16 cellular contexts compared by ENCODE assay signal in the genomic region with DNA sequence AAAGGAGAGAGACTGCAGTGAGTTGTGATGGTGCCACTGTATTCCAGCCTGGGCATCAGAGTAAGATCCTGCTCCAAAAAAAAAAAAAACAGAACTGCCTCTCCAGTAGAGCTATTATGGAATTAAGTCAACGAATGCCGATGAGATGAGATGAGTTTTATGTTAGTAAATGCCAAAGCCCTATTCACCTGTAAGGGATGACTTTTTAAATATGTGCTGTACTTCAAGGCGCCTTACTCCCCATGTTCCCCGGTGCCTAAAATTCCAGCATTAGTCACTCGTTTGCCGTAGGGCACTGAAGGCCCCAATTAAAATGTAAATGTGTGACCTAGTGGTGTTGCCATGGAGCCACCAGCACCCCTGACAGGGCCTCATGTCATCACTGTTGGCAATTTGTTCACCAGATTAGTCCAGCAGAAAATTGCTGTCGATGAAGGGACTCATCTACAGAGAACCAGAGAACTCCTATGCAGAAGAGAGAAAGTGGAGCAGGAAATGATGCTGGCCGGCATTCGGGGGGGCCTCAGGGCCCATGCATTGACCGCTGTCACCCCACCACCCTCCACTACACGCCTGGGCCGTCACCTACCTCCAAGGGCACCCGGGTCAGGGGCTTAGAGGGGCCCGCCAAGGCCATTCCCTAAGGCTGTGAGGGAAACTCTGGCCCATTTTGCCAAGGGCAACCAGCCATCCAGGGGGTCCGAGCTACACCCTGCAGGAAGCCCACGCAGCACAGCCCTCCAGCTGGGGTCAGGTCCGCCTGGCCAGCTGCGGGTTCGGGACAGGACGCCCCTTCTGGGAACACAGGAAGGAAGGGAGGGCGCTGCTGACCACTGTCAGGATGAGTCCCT. TPM values are rescaled to one million over a fixed set of nuclear protein-coding genes. Genes with fewer than 3 reads are reported as not detected.
DNase-seq lines count a peak whose midpoint lies in the region; ATAC-seq and TF ChIP-seq lines count a peak whose summit lies in the region.
"Had no signal": no experiment of that assay in that cellular context is flagged by ENCODE, and none has a peak within 500 bp of the region (broad histone marks: within the 10 kb centered on the region; RNA-seq: fewer than 3 reads in every experiment).

No MANE protein-coding gene starts in this region.

- H3K4me3 ChIP-seq in DND-41 (ENCODE audit: low read depth in 1 of 2, low read length in 2 of 2) (no peak overlapping the region), lower lobe of right lung (no peak overlapping the region)
- H3K4me3 ChIP-seq: SJSA1 had no signal

- ATAC-seq in DND-41 (ENCODE audit: insufficient read depth, low read depth) (no peak), lower lobe of right lung (peak; percentile 28 to 78), HG03045 (IDR thresholded peaks at IDR 0.05; ENCODE audit: unreplicated experiment) (no peak), left colon (no peak)
- no peak for ATAC-seq in stimulated activated memory B cell treated with anti-CD40 and anti-IgM and Interleukin-4, amounts not matched to agents 10 μg/mL and 1 μg/mL and 100 μg/mL, for 72 hours
- ATAC-seq: activated T-cell treated with anti-CD3 and anti-CD28 coated beads, Interleukin-2, amount 50 U/mL, for 72 hours had no signal

- H3K4me1 Mint-ChIP-seq in stimulated activated memory B cell treated with anti-CD40 and anti-IgM and Interleukin-4, amounts not matched to agents 10 μg/mL and 1 μg/mL and 100 μg/mL, for 72 hours = peaks cover 11% of the 10 kb centered on the region
- H3K4me1 Mint-ChIP-seq: activated B cell treated with CpG ODN at 0.5 μM for 24 hours had no signal

- H3K4me3 Mint-ChIP-seq in stimulated activated memory B cell treated with anti-CD40 and anti-IgM and Interleukin-4, amounts not matched to agents 10 μg/mL and 1 μg/mL and 100 μg/mL, for 72 hours = no peak overlapping the region
- H3K4me3 Mint-ChIP-seq: activated B cell treated with CpG ODN at 0.5 μM for 24 hours; activated T-cell treated with anti-CD3 and anti-CD28 coated beads, Interleukin-2, amount 50 U/mL, for 72 hours; CD4-positive, CD25-positive, alpha-beta regulatory T cell; central memory CD8-positive, alpha-beta T cell had no signal

- no peaks in the 10 kb centered on the region for H4K20me1 ChIP-seq in DND-41 (ENCODE audit: insufficient read depth, low read length)

- H3K36me3 ChIP-seq in DND-41 (ENCODE audit: insufficient read depth, low read length) (no peaks in the 10 kb centered on the region), lower lobe of right lung (no peaks in the 10 kb centered on the region)
- H3K36me3 ChIP-seq: neutrophil, SJSA1 had no signal

- no peak overlapping the region for H3K27ac Mint-ChIP-seq in stimulated activated memory B cell treated with anti-CD40 and anti-IgM and Interleukin-4, amounts not matched to agents 10 μg/mL and 1 μg/mL and 100 μg/mL, for 72 hours
- H3K27ac Mint-ChIP-seq: activated B cell treated with CpG ODN at 0.5 μM for 24 hours; activated T-cell treated with anti-CD3 and anti-CD28 coated beads, Interleukin-2, amount 50 U/mL, for 72 hours had no signal

- H3K9me3 Mint-ChIP-seq in stimulated activated memory B cell treated with anti-CD40 and anti-IgM and Interleukin-4, amounts not matched to agents 10 μg/mL and 1 μg/mL and 100 μg/mL, for 72 hours = peaks cover 3% of the 10 kb centered on the region
- H3K9me3 Mint-ChIP-seq: activated B cell treated with CpG ODN at 0.5 μM for 24 hours; activated T-cell treated with anti-CD3 and anti-CD28 coated beads, Interleukin-2, amount 50 U/mL, for 72 hours; CD4-positive, CD25-positive, alpha-beta regulatory T cell; central memory CD8-positive, alpha-beta T cell had no signal

- H3K27me3 Mint-ChIP-seq in stimulated activated memory B cell treated with anti-CD40 and anti-IgM and Interleukin-4, amounts not matched to agents 10 μg/mL and 1 μg/mL and 100 μg/mL, for 72 hours = peaks cover 42% of the 10 kb centered on the region
- H3K27me3 Mint-ChIP-seq: CD4-positive, CD25-positive, alpha-beta regulatory T cell; central memory CD8-positive, alpha-beta T cell had no signal

- H3K27me3 ChIP-seq in DND-41 (ENCODE audit: insufficient read depth, low read length, poor library complexity) = no peaks in the 10 kb centered on the region
- peaks cover 8% of the 10 kb centered on the region for H3K27me3 ChIP-seq in lower lobe of right lung (ENCODE audit: low read depth)
- H3K27me3 ChIP-seq: SJSA1 had no signal

- no peaks in the 10 kb centered on the region for H3K36me3 Mint-ChIP-seq in stimulated activated memory B cell treated with anti-CD40 and anti-IgM and Interleukin-4, amounts not matched to agents 10 μg/mL and 1 μg/mL and 100 μg/mL, for 72 hours
- H3K36me3 Mint-ChIP-seq: CD4-positive, CD25-positive, alpha-beta regulatory T cell had no signal

- H3K27ac ChIP-seq in DND-41 (ENCODE audit: low read length) (peak overlapping the region; percentile 13; the same call in 1 of the 2 replicates), lower lobe of right lung (no peak overlapping the region)
- H3K27ac ChIP-seq: neutrophil, SJSA1 had no signal

- no peaks in the 10 kb centered on the region for H3K79me2 ChIP-seq in DND-41 (ENCODE audit: insufficient read depth, low read length)

- no peak overlapping the region for H2AFZ ChIP-seq in DND-41 (ENCODE audit: low read depth, low read length)

- H3K4me2 ChIP-seq in DND-41 (ENCODE audit: insufficient read depth, low read length) = no peak overlapping the region

- TF ChIP-seq CTCF in DND-41 (IDR thresholded peaks at IDR 0.05; ENCODE audit: borderline replicate concordance, extremely low read depth, low read length, poor library complexity, severe bottlenecking) (no peak), lower lobe of right lung (IDR thresholded peaks at IDR 0.05) (no peak)

- H3K4me1 ChIP-seq in DND-41 (ENCODE audit: insufficient read depth, low read length) (peaks cover 26% of the 10 kb centered on the region), lower lobe of right lung (no peaks in the 10 kb centered on the region)

- DNase-seq in DND-41 = no peak
- DNase-seq in HK-2 (ENCODE audit: unreplicated experiment) = peak; percentile 76
- DNase-seq in astrocyte of the hippocampus (ENCODE audit: low read depth, low spot score) = peak; percentile 80
- DNase-seq in lower lobe of right lung = no peak
- no peak for DNase-seq in GF-D8 (lab: John Stamatoyannopoulos, UW)
- DNase-seq in left colon = no peak
- DNase-seq: activated B cell treated with CpG ODN at 0.5 μM for 24 hours; activated T-cell treated with anti-CD3 and anti-CD28 coated beads, Interleukin-2, amount 50 U/mL, for 72 hours; GOT3; Karpas-422 had no signal

- H3K9ac ChIP-seq in DND-41 (ENCODE audit: low read depth, low read length) = no peak overlapping the region

- intact Hi-C loops in lower lobe of right lung (cut with DNase I) = no loop called here
- intact Hi-C loops in left colon (cut with DNase I, micrococcal nuclease) = no loop called here

- H3K9me3 ChIP-seq in DND-41 (ENCODE audit: insufficient read depth, low read length, severe bottlenecking) (no peaks in the 10 kb centered on the region), lower lobe of right lung (no peaks in the 10 kb centered on the region)
- H3K9me3 ChIP-seq: neutrophil, SJSA1 had no signal

RNA-seq across cellular contexts. Expression of a gene that starts 17.8 kb away (rescaled TPM):
- 3.1 TPM for total RNA-seq in lower lobe of right lung
- total RNA-seq in left colon = 10 to 100 TPM in 1 of 2 donors, 1 to 10 TPM in 1; 8.2 to 11.7 TPM

RNA-seq across cellular contexts. Expression of a gene that starts 37.9 kb away (rescaled TPM):
- total RNA-seq in lower lobe of right lung (1.1 TPM), left colon (under 1 TPM in 1 of 2 donors, not detected in 1; 0.20 TPM)
- total RNA-seq: SJSA1 had no signal

Comparison
In these comparisons a context has a peak if more than half of its experiments do, and no peak if none do; other contexts are left out.
1. ATAC-seq: peak in lower lobe of right lung (2 of 2); none in DND-41 (single experiment), HG03045 (single experiment), left colon (single experiment) and stimulated activated memory B cell treated with anti-CD40 and anti-IgM and Interleukin-4, amounts not matched to agents 10 μg/mL and 1 μg/mL and 100 μg/mL, for 72 hours (single experiment).
2. DNase-seq: peak in HK-2 (single experiment) and astrocyte of the hippocampus (single experiment); none in DND-41 (single experiment), lower lobe of right lung (single experiment), GF-D8 (single experiment) and left colon (0 of 2).